8 cellular contexts compared by ENCODE assay signal in the genomic region with DNA sequence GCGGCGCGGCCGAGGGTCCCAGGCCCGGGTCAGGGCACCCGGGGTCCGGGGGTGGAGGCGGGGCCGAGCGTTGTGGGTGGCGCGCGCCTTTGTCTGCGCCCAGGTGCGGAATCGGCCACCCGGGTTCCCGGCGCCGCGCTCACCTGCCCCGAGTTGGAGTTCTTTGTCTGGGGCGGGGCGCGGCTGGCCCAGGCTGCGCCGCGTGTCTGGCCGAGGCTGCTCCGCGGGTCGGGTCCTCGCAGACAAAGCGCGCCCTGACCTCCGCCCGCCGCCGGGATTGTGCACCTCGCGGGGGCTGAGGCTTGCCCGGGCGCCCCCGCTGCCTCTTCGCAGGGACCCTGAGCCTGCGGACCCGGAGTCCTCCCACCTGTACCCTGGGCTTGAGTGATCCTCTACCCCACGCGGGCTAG. TPM values are rescaled to one million over a fixed set of nuclear protein-coding genes. Genes with fewer than 3 reads are reported as not detected.
DNase-seq lines count a peak whose midpoint lies in the region; ATAC-seq and TF ChIP-seq lines count a peak whose summit lies in the region.

No MANE protein-coding gene starts in this region.

- no peaks in the 10 kb centered on the region for H3K9me3 ChIP-seq in breast epithelium
- no peaks in the 10 kb centered on the region for H3K9me3 ChIP-seq in right lobe of liver
- H3K9me3 ChIP-seq in suprapubic skin, result no peaks in the 10 kb centered on the region

- no peaks in the 10 kb centered on the region for H3K36me3 ChIP-seq in breast epithelium
- H3K36me3 ChIP-seq in right lobe of liver, result no peaks in the 10 kb centered on the region
- no peaks in the 10 kb centered on the region for H3K36me3 ChIP-seq in suprapubic skin

- intact Hi-C loops in breast epithelium (cut with DNase I; ENCODE audit: low total_unique reads), result no loop called here
- intact Hi-C loops in right lobe of liver (cut with DNase I), result loop anchor here in 1 of 2 donors (10.0 kb wide), 1 partner anchor 146 kb away; no protein-coding TSS in a partner anchor

- no peaks in the 10 kb centered on the region for H3K4me1 ChIP-seq in breast epithelium
- H3K4me1 ChIP-seq in right lobe of liver, result peaks cover 0 to 14% (median 3%) of the 10 kb centered on the region in 4 donors
- H3K4me1 ChIP-seq in suprapubic skin, result peaks cover 25% of the 10 kb centered on the region

- no peak overlapping the region for H3K27ac ChIP-seq in breast epithelium
- H3K27ac ChIP-seq in right lobe of liver, result no peak overlapping the region
- no peak overlapping the region for H3K27ac ChIP-seq in suprapubic skin

- no peak for TF ChIP-seq EP300 in suprapubic skin (IDR thresholded peaks at IDR 0.05)

- TF ChIP-seq POLR2A in breast epithelium (IDR thresholded peaks at IDR 0.05) (no peak), right lobe of liver (IDR thresholded peaks at IDR 0.05) (no peak), suprapubic skin (IDR thresholded peaks at IDR 0.05) (no peak)

- peak; percentile 13 to 32 (median 16) for ATAC-seq in right lobe of liver
- no peak for ATAC-seq in HG03521 (IDR thresholded peaks at IDR 0.05; ENCODE audit: unreplicated experiment)

- peak overlapping the region; percentile 57 to 78 (median 69) for H3K4me3 ChIP-seq in breast epithelium
- H3K4me3 ChIP-seq in right lobe of liver, result peak overlapping the region; percentile 58 to 60 (median 58)
- peak overlapping the region; percentile 86 for H3K4me3 ChIP-seq in suprapubic skin

- WGBS in right lobe of liver (ENCODE audit: insufficient coverage, low coverage, low lambda C conversion rate, missing lambda C conversion rate), result 9% methylated on average over 11 of the region's 49 CpGs
- WGBS in suprapubic skin, result 0% methylated on average over 7 of the region's 49 CpGs

- DNase-seq in NCI-H2171 treated with DMSO at 0.1 percent for 48 hours (lab: John Stamatoyannopoulos, UW) (peak; percentile 27), NCI-H2171 (lab: John Stamatoyannopoulos, UW) (no peak), NCI-H2107 (lab: John Stamatoyannopoulos, UW) (peak; percentile 14), breast epithelium (ENCODE audit: low spot score in 2 of 2) (no peak), right lobe of liver (no peak), suprapubic skin (ENCODE audit: low spot score in 2 of 2) (no peak), NCI-H226 (no peak)

- H3K27me3 ChIP-seq in breast epithelium (no peaks in the 10 kb centered on the region), right lobe of liver (no peaks in the 10 kb centered on the region), suprapubic skin (no peaks in the 10 kb centered on the region)

- no peak for TF ChIP-seq CTCF in breast epithelium (IDR thresholded peaks at IDR 0.05)
- TF ChIP-seq CTCF in right lobe of liver (IDR thresholded peaks at IDR 0.05), result no peak
- no peak for TF ChIP-seq CTCF in suprapubic skin (IDR thresholded peaks at IDR 0.05)

RNA-seq across cellular contexts. Expression of a gene that starts 50.0 kb away (rescaled TPM):
- total RNA-seq in breast epithelium (under 1 TPM in 1 of 3 donors, not detected in 2; 0.59 TPM), right lobe of liver (10 to 100 TPM in 1 of 6 experiments, 1 to 10 TPM in 4, under 1 TPM in 1; 0.61 to 13.1 (median 6.8) TPM), suprapubic skin (not detected)

RNA-seq across cellular contexts. Expression of a gene that starts 58.1 kb away (rescaled TPM):
- total RNA-seq in breast epithelium, result under 1 TPM in 2 of 3 donors, not detected in 1; 0.29 to 0.48 TPM
- not detected for total RNA-seq in right lobe of liver
- not detected for total RNA-seq in suprapubic skin

Comparison
In these comparisons a context has a peak if more than half of its experiments do, and no peak if none do; other contexts are left out.
1. DNase-seq: peak in NCI-H2171 treated with DMSO at 0.1 percent for 48 hours (single experiment) and NCI-H2107 (single experiment); none in NCI-H2171 (single experiment), breast epithelium (0 of 2), right lobe of liver (0 of 3), suprapubic skin (0 of 2) and NCI-H226 (single experiment).
2. Peak in every context shown above with its lines, with median percentiles within 50 percentile points of each other: H3K4me3 ChIP-seq.